2 cellular contexts compared by ENCODE assay signal in the genomic region with DNA sequence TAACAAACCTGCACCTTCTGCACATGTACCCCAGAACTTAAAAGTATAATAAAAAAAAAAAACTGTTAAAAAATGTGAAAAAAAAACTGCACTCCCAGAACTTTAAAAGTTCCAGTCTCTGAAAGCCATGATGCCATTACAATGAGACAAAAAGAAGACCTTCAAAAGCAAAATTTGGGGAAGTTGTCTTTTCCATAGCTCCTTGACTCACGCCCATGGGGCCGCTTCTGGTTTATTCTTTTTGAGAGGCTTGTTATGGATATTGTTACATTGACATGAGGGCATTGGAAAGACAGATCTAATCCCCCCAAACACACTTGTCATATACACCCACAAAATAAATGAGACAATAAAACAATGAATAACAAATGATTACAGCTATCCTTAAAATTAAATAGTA.
TF ChIP-seq lines count a peak whose summit lies in the region.

No MANE protein-coding gene starts in this region.

TF ChIP-seq in liver, 16 proteins besides CTCF, POLR2A, EP300 and RAD21:
- no peak for TF ChIP-seq FOXA1 (IDR thresholded peaks at IDR 0.05)
- TF ChIP-seq GABPA (IDR thresholded peaks at IDR 0.05 in 1 of 2, conservative IDR thresholded peaks at IDR 0.05 in 1 of 2), result no peak
- TF ChIP-seq YY1 (IDR thresholded peaks at IDR 0.05), result no peak
- TF ChIP-seq JUND (IDR thresholded peaks at IDR 0.05), result no peak
- TF ChIP-seq, protein P1, sequence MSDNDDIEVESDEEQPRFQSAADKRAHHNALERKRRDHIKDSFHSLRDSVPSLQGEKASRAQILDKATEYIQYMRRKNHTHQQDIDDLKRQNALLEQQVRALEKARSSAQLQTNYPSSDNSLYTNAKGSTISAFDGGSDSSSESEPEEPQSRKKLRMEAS (IDR thresholded peaks at IDR 0.05), result no peak
- TF ChIP-seq SP1 (IDR thresholded peaks at IDR 0.05), result no peak
- no peak for TF ChIP-seq HNF4A (conservative IDR thresholded peaks at IDR 0.05)
- no peak for TF ChIP-seq NR2F2 (IDR thresholded peaks at IDR 0.05)
- no peak for TF ChIP-seq RXRA (IDR thresholded peaks at IDR 0.05)
- TF ChIP-seq EGR1 (IDR thresholded peaks at IDR 0.05; ENCODE audit: low read depth in 2 of 2), result no peak
- TF ChIP-seq, protein P2, sequence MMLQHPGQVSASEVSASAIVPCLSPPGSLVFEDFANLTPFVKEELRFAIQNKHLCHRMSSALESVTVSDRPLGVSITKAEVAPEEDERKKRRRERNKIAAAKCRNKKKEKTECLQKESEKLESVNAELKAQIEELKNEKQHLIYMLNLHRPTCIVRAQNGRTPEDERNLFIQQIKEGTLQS (IDR thresholded peaks at IDR 0.05), result no peak
- TF ChIP-seq FOXA2 (IDR thresholded peaks at IDR 0.05), result no peak
- TF ChIP-seq, protein P3, sequence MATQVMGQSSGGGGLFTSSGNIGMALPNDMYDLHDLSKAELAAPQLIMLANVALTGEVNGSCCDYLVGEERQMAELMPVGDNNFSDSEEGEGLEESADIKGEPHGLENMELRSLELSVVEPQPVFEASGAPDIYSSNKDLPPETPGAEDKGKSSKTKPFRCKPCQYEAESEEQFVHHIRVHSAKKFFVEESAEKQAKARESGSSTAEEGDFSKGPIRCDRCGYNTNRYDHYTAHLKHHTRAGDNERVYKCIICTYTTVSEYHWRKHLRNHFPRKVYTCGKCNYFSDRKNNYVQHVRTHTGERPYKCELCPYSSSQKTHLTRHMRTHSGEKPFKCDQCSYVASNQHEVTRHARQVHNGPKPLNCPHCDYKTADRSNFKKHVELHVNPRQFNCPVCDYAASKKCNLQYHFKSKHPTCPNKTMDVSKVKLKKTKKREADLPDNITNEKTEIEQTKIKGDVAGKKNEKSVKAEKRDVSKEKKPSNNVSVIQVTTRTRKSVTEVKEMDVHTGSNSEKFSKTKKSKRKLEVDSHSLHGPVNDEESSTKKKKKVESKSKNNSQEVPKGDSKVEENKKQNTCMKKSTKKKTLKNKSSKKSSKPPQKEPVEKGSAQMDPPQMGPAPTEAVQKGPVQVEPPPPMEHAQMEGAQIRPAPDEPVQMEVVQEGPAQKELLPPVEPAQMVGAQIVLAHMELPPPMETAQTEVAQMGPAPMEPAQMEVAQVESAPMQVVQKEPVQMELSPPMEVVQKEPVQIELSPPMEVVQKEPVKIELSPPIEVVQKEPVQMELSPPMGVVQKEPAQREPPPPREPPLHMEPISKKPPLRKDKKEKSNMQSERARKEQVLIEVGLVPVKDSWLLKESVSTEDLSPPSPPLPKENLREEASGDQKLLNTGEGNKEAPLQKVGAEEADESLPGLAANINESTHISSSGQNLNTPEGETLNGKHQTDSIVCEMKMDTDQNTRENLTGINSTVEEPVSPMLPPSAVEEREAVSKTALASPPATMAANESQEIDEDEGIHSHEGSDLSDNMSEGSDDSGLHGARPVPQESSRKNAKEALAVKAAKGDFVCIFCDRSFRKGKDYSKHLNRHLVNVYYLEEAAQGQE (IDR thresholded peaks at IDR 0.05), result no peak
- TF ChIP-seq HNF4G (IDR thresholded peaks at IDR 0.05), result no peak
- TF ChIP-seq, protein P4, sequence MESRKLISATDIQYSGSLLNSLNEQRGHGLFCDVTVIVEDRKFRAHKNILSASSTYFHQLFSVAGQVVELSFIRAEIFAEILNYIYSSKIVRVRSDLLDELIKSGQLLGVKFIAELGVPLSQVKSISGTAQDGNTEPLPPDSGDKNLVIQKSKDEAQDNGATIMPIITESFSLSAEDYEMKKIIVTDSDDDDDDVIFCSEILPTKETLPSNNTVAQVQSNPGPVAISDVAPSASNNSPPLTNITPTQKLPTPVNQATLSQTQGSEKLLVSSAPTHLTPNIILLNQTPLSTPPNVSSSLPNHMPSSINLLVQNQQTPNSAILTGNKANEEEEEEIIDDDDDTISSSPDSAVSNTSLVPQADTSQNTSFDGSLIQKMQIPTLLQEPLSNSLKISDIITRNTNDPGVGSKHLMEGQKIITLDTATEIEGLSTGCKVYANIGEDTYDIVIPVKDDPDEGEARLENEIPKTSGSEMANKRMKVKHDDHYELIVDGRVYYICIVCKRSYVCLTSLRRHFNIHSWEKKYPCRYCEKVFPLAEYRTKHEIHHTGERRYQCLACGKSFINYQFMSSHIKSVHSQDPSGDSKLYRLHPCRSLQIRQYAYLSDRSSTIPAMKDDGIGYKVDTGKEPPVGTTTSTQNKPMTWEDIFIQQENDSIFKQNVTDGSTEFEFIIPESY (IDR thresholded peaks at IDR 0.05), result no peak
- TF ChIP-seq TAF1 (conservative IDR thresholded peaks at IDR 0.05), result no peak
TF ChIP-seq in liver: peak in this region for 0.

TF ChIP-seq in HepG2, 621 proteins besides CTCF, POLR2A, EP300 and RAD21:
- TF ChIP-seq, protein P5, sequence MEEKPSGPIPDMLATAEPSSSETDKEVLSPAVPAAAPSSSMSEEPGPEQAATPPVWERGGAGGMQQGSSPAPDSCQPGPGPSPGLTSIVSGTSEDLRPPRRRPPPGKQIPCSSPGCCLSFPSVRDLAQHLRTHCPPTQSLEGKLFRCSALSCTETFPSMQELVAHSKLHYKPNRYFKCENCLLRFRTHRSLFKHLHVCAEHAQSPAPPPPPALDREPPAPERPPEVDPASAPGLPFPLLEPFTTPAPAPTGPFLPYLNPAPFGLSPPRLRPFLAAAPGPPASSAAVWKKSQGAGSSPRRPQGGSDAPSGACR (CRISPR knock-in tag; IDR thresholded peaks at IDR 0.05), result no peak
- TF ChIP-seq EED (CRISPR knock-in tag; IDR thresholded peaks at IDR 0.05) (no peak), CEBPB (IDR thresholded peaks at IDR 0.05; ENCODE audit: borderline replicate concordance, low read depth, low read length) (no peak), ZNF777 (CRISPR knock-in tag; IDR thresholded peaks at IDR 0.05) (no peak)
